8 cellular contexts compared by ENCODE assay signal in genomic region chr3:179852117-179852886, GRCh38.
DNase-seq lines count a peak whose midpoint lies in the region; ATAC-seq and TF ChIP-seq lines count a peak whose summit lies in the region.

No MANE protein-coding gene starts in this region.

- no peaks in the 10 kb centered on the region for H4K20me1 ChIP-seq in OCI-LY7 (ENCODE audit: insufficient read depth, low read length)

- H3K4me3 ChIP-seq in OCI-LY7 (ENCODE audit: low read depth, low read length, poor library complexity, severe bottlenecking): no peak overlapping the region

- no peaks in the 10 kb centered on the region for H3K4me1 ChIP-seq in OCI-LY7 (ENCODE audit: insufficient read depth, low read length, poor library complexity, severe bottlenecking)

- peak; percentile 38 for TF ChIP-seq CTCF in OCI-LY7 (conservative IDR thresholded peaks at IDR 0.05; ENCODE audit: low read length)

- ATAC-seq in GM18498 (IDR thresholded peaks at IDR 0.05; ENCODE audit: unreplicated experiment) (peak; percentile 73), HG02642 (IDR thresholded peaks at IDR 0.05; ENCODE audit: poor library complexity, unreplicated experiment) (peak; percentile 80), left ventricle myocardium superior (peak; percentile 65)

- intact Hi-C loops in OCI-LY7 (cut with micrococcal nuclease; ENCODE audit: unreplicated experiment): no loop called here
- intact Hi-C loops in left ventricle myocardium superior (cut with micrococcal nuclease): no loop called here
- intact Hi-C loops in posterior vena cava (cut with DNase I): no loop called here

- no peaks in the 10 kb centered on the region for H3K9me2 ChIP-seq in OCI-LY7 (ENCODE audit: insufficient read depth, low read length)

- CTCF ChIA-PET in OCI-LY7 (lab: Charles Lee; ENCODE audit: unreplicated experiment): no interaction called here

- H3K4me2 ChIP-seq in OCI-LY7 (ENCODE audit: low read length): no peak overlapping the region

- H3K27ac ChIP-seq in OCI-LY7 (ENCODE audit: low read depth, low read length, poor library complexity, severe bottlenecking): no peak overlapping the region

- POLR2A ChIA-PET in OCI-LY7 (lab: Charles Lee): interaction anchor here (0.8 to 1.3 kb wide), 2 partner anchors 22 to 27 kb away, joined by 3 to 4 read pairs; no protein-coding TSS in a partner anchor

- no peaks in the 10 kb centered on the region for H3K9me3 ChIP-seq in OCI-LY7 (ENCODE audit: low read length)

- H3K79me2 ChIP-seq in OCI-LY7 (ENCODE audit: insufficient read depth, low read depth, low read length): no peaks in the 10 kb centered on the region

- DNase-seq in OCI-LY7 (ENCODE audit: low spot score): no peak
- no peak for DNase-seq in left ventricle myocardium superior
- DNase-seq in posterior vena cava (ENCODE audit: low spot score): no peak
- DNase-seq in GF-D8 (lab: John Stamatoyannopoulos, UW): no peak
- no peak for DNase-seq in NCI-H2196 treated with DMSO at 0.1 percent for 48 hours (lab: John Stamatoyannopoulos, UW; ENCODE audit: unreplicated experiment)
- no peak for DNase-seq in activated CD8-positive, alpha-beta memory T cell treated with anti-CD3 and anti-CD28 coated beads, Interleukin-2, amount 50 U/mL, for 48 hours

- H2AFZ ChIP-seq in OCI-LY7 (ENCODE audit: low read length): no peak overlapping the region

- no peaks in the 10 kb centered on the region for H3K36me3 ChIP-seq in OCI-LY7 (ENCODE audit: insufficient read depth, low read length)

- BruUV-seq in OCI-LY7 (replicated peaks; lab: Mats Ljungman, UMichigan): no TSS peak
